In genomic region chr9:105694848-105695581, GRCh38 we compare ENCODE assay signal across 1 cellular context.
TF ChIP-seq lines count a peak whose summit lies in the region.

No MANE protein-coding gene starts in this region.

TF ChIP-seq in H1, 55 proteins besides CTCF, POLR2A, EP300 and RAD21:
- no peak for TF ChIP-seq SP4 (IDR thresholded peaks at IDR 0.05; ENCODE audit: low read length)
- TF ChIP-seq KDM4A (IDR thresholded peaks at IDR 0.05; ENCODE audit: low read depth, low read length, severe bottlenecking) = peak; percentile 62
- TF ChIP-seq EZH2 (IDR thresholded peaks at IDR 0.05; ENCODE audit: low read depth, low read length, severe bottlenecking) = peak; percentile 51
- no peak for TF ChIP-seq CTBP2 (IDR thresholded peaks at IDR 0.05; ENCODE audit: borderline replicate concordance, insufficient read depth, insufficient read length, low read length)
- TF ChIP-seq, protein P1, sequence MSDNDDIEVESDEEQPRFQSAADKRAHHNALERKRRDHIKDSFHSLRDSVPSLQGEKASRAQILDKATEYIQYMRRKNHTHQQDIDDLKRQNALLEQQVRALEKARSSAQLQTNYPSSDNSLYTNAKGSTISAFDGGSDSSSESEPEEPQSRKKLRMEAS (IDR thresholded peaks at IDR 0.05) = peak; percentile 27; the same call in 1 of the 2 replicates
- no peak for TF ChIP-seq GABPA (IDR thresholded peaks at IDR 0.05; ENCODE audit: borderline replicate concordance, insufficient read depth, low read length)
- TF ChIP-seq ASH2L (IDR thresholded peaks at IDR 0.05; ENCODE audit: low read length) = peak; percentile 66
- TF ChIP-seq RNF2 (IDR thresholded peaks at IDR 0.05; ENCODE audit: borderline replicate concordance, low read depth, low read length, missing control alignments, poor library complexity, severe bottlenecking) = peak; percentile 29
- peak in 1 of 2 experiments; percentile 69; a peak in 1 of 4 replicates for TF ChIP-seq HDAC2 (IDR thresholded peaks at IDR 0.05; ENCODE audit: borderline replicate concordance in 1 of 2, low read depth in 2 of 2, low read length in 2 of 2)
- TF ChIP-seq SUZ12 (IDR thresholded peaks at IDR 0.05; ENCODE audit: low read length) = peak; percentile 46; the same call in 1 of the 2 replicates
- TF ChIP-seq, protein P2, sequence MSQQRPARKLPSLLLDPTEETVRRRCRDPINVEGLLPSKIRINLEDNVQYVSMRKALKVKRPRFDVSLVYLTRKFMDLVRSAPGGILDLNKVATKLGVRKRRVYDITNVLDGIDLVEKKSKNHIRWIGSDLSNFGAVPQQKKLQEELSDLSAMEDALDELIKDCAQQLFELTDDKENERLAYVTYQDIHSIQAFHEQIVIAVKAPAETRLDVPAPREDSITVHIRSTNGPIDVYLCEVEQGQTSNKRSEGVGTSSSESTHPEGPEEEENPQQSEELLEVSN (IDR thresholded peaks at IDR 0.05) = 0 out of 2 replicates have a peak, but pooled peaks have one; percentile 11
